Comparison of ENCODE assay signal across 15 cellular contexts in genomic region chr3:41808152-41808551, GRCh38.
DNase-seq lines count a peak whose midpoint lies in the region; ATAC-seq and TF ChIP-seq lines count a peak whose summit lies in the region.
"Had no signal": no experiment of that assay in that cellular context is flagged by ENCODE, and none has a peak within 500 bp of the region (broad histone marks: within the 10 kb centered on the region; RNA-seq: fewer than 3 reads in every experiment).

No MANE protein-coding gene starts in this region.

- WGBS in testis, 2 donors, result 49 to 97% methylated on average over 1 of the region's 1 CpG

- no peaks in the 10 kb centered on the region for H3K79me2 ChIP-seq in PC-3 (ENCODE audit: low read length)

- no peak overlapping the region for H3K4me2 ChIP-seq in PC-3 (ENCODE audit: low read length)

- H3K9ac ChIP-seq in PC-3 (ENCODE audit: low read length), result no peak overlapping the region

- no peaks in the 10 kb centered on the region for H3F3A ChIP-seq in PC-3 (ENCODE audit: low read length, unreplicated experiment)

- ATAC-seq in PC-3 (peak; percentile 84), HG03159 (IDR thresholded peaks at IDR 0.05; ENCODE audit: unreplicated experiment) (no peak), HG02759 (IDR thresholded peaks at IDR 0.05; ENCODE audit: unreplicated experiment) (no peak)
- ATAC-seq: lower lobe of right lung; stimulated activated naive CD8-positive, alpha-beta T cell treated with anti-CD3 and anti-CD28 coated beads, Interleukin-15, amount 100 ng/mL, for 72 hours; T-helper 17 cell had no signal

- intact Hi-C loops in PC-3 (cut with micrococcal nuclease), result no loop called here
- intact Hi-C loops in testis (cut with DNase I; ENCODE audit: low total_unique reads), result no loop called here

- no peak for TF ChIP-seq POLR2A in testis (IDR thresholded peaks at IDR 0.05)

- no peak overlapping the region for H3K27ac ChIP-seq in PC-3 (ENCODE audit: low read length)
- H3K27ac ChIP-seq in epithelial cell of prostate, result no peak overlapping the region
- no peak overlapping the region for H3K27ac ChIP-seq in testis
- H3K27ac ChIP-seq: lower lobe of right lung had no signal

- no peak overlapping the region for H3K4me3 ChIP-seq in PC-3 (ENCODE audit: low read length)
- H3K4me3 ChIP-seq in retinal pigment epithelial cell (ENCODE audit: low read length), result no peak overlapping the region
- H3K4me3 ChIP-seq in testis, result no peak overlapping the region
- H3K4me3 ChIP-seq: lower lobe of right lung had no signal

- TF ChIP-seq CTCF in PC-3 (conservative IDR thresholded peaks at IDR 0.05; ENCODE audit: low read depth, low read length) (no peak), retinal pigment epithelial cell (conservative IDR thresholded peaks at IDR 0.05; ENCODE audit: low read depth, low read length) (no peak), testis (IDR thresholded peaks at IDR 0.05) (no peak)

- H3K4me1 ChIP-seq in PC-3 (ENCODE audit: insufficient read depth, low read length), result peaks cover 6% of the 10 kb centered on the region; the same call in 1 of the 2 replicates
- no peaks in the 10 kb centered on the region for H3K4me1 ChIP-seq in testis
- H3K4me1 ChIP-seq: lower lobe of right lung had no signal

- POLR2A ChIA-PET in PC-3 (lab: Charles Lee; ENCODE audit: unreplicated experiment), result interaction anchor here (0.6 kb wide), 1 partner anchor 26 kb away, joined by 3 read pairs; no protein-coding TSS in a partner anchor

- no peaks in the 10 kb centered on the region for H4K20me1 ChIP-seq in PC-3 (ENCODE audit: low read length)

- DNase-seq in GM04504 (ENCODE audit: low read depth), result peak; percentile 33
- DNase-seq in PC-3, result peak; percentile 73
- peak; percentile 8 for DNase-seq in epithelial cell of prostate (ENCODE audit: low read depth, low spot score)
- DNase-seq in retinal pigment epithelial cell (ENCODE audit: low read depth), result peak; percentile 22
- DNase-seq in testis, result no peak
- DNase-seq: activated CD4-positive, alpha-beta memory T cell treated with anti-CD3 and anti-CD28 coated beads, Interleukin-2, amount 10 ng/mL, durations not matched to agents 7 days and 5 days; activated naive CD4-positive, alpha-beta T cell; DMS 273 treated with DMSO at 0.1 percent for 48 hours; lower lobe of right lung; occipital lobe; stimulated activated CD4-positive, alpha-beta T cell treated with anti-CD3 and anti-CD28 coated beads, Interleukin-4, amount 100 ng/mL, for 24 hours; stimulated activated naive CD8-positive, alpha-beta T cell treated with anti-CD3 and anti-CD28 coated beads, Interleukin-15, amount 100 ng/mL, for 72 hours; T-helper 17 cell had no signal

- CTCF ChIA-PET in PC-3 (lab: Charles Lee), result interaction anchor here (0.6 kb wide), 1 partner anchor 11 kb away, joined by 3 read pairs; no protein-coding TSS in a partner anchor

- H3K9me3 ChIP-seq in PC-3 (ENCODE audit: low read length) (no peaks in the 10 kb centered on the region), testis (no peaks in the 10 kb centered on the region)
- H3K9me3 ChIP-seq: lower lobe of right lung had no signal

- H3K27me3 ChIP-seq in PC-3 (ENCODE audit: low read length), result no peaks in the 10 kb centered on the region
- H3K27me3 ChIP-seq in testis, result no peaks in the 10 kb centered on the region

- no peak overlapping the region for H2AFZ ChIP-seq in PC-3 (ENCODE audit: low read length)

- no peaks in the 10 kb centered on the region for H3K9me2 ChIP-seq in PC-3 (replicated peaks; ENCODE audit: low read length)

- BruUV-seq in PC-3 (replicated peaks; lab: Mats Ljungman, UMichigan), result no TSS peak

- H3K36me3 ChIP-seq in PC-3 (ENCODE audit: low read depth, low read length), result no peaks in the 10 kb centered on the region
- H3K36me3 ChIP-seq in testis (ENCODE audit: low read depth, missing control alignments), result no peaks in the 10 kb centered on the region
